ENCODE assay signal across 1 cellular context in genomic region chrX:154362085-154362742, GRCh38.
TF ChIP-seq lines count a peak whose summit lies in the region.

No MANE protein-coding gene starts in this region.

TF ChIP-seq in K562, 482 proteins besides CTCF, POLR2A, EP300 and RAD21:
- TF ChIP-seq RBFOX2 (IDR thresholded peaks at IDR 0.05; ENCODE audit: low read depth, low read length), result peak; percentile 66; the same call in 1 of the 2 replicates
- peak; percentile 69 for TF ChIP-seq POLR2G (IDR thresholded peaks at IDR 0.05; ENCODE audit: low read depth, low read length)
- TF ChIP-seq TFAM (CRISPR knock-in tag; conservative IDR thresholded peaks at IDR 0.05), result no peak
